In genomic region chr19:2456301-2456570, GRCh38 we compare ENCODE assay signal across 8 cellular contexts. TPM values are rescaled to one million over a fixed set of nuclear protein-coding genes. Genes with fewer than 3 reads are reported as not detected.
DNase-seq lines count a peak whose midpoint lies in the region; ATAC-seq, FAIRE-seq and TF ChIP-seq lines count a peak whose summit lies in the region.

No MANE protein-coding gene starts in this region.

- H3K4me1 ChIP-seq in iPS-20b (ENCODE audit: insufficient read depth, low read length): peaks cover 5% of the 10 kb centered on the region; the same call in 1 of the 2 replicates
- peaks cover 8% of the 10 kb centered on the region for H3K4me1 ChIP-seq in testis

- H3K36me3 ChIP-seq in iPS-20b (ENCODE audit: insufficient read depth, low read depth, low read length): peaks cover under 1% of the 10 kb centered on the region; the same call in 1 of the 2 replicates
- H3K36me3 ChIP-seq in testis (ENCODE audit: low read depth, missing control alignments): no peaks in the 10 kb centered on the region

- peak overlapping the region; percentile 87 for H3K9ac ChIP-seq in iPS-20b (ENCODE audit: low read depth, low read length)

- no peaks in the 10 kb centered on the region for H3K9me3 Mint-ChIP-seq in HFFc6
- H3K9me3 Mint-ChIP-seq in activated T-helper 1 cell treated with anti-CD3 and anti-CD28 coated beads, Interleukin-12 subunit alpha, Interleukin-12 subunit beta, Interleukin-2, Interleukin-4 antibody, amounts not matched to agents 30 ng/mL and 10 ng/mL and 1 ng/mL, durations not matched to agents 14 hours and 24 hours and 36 hours: no peaks in the 10 kb centered on the region

- no peaks in the 10 kb centered on the region; the same call in 1 of the 2 replicates for H3K36me3 Mint-ChIP-seq in HFFc6 (ENCODE audit: low read depth)
- peaks cover 7% of the 10 kb centered on the region for H3K36me3 Mint-ChIP-seq in activated T-helper 1 cell treated with anti-CD3 and anti-CD28 coated beads, Interleukin-12 subunit alpha, Interleukin-12 subunit beta, Interleukin-2, Interleukin-4 antibody, amounts not matched to agents 30 ng/mL and 10 ng/mL and 1 ng/mL, durations not matched to agents 14 hours and 24 hours and 36 hours (ENCODE audit: low read depth)

- ATAC-seq in HG03097 (IDR thresholded peaks at IDR 0.05; ENCODE audit: low FRiP score, unreplicated experiment): no peak

- no peaks in the 10 kb centered on the region for H3K27me3 ChIP-seq in iPS-20b (ENCODE audit: insufficient read depth, low read length)
- no peaks in the 10 kb centered on the region for H3K27me3 ChIP-seq in testis

- H3K4me3 ChIP-seq in AG09309 (ENCODE audit: control insufficient read depth, low read depth, low read length) (peak overlapping the region; percentile 95), iPS-20b (ENCODE audit: low read length) (peak overlapping the region; percentile 84), testis (peak overlapping the region; percentile 73 to 84)

- H3K27ac ChIP-seq in iPS-20b (ENCODE audit: low read length) (no peak overlapping the region), testis (no peak overlapping the region)

- peaks cover 24% of the 10 kb centered on the region for H3K4me1 Mint-ChIP-seq in HFFc6 (ENCODE audit: low read depth)
- H3K4me1 Mint-ChIP-seq in activated T-helper 1 cell treated with anti-CD3 and anti-CD28 coated beads, Interleukin-12 subunit alpha, Interleukin-12 subunit beta, Interleukin-2, Interleukin-4 antibody, amounts not matched to agents 30 ng/mL and 10 ng/mL and 1 ng/mL, durations not matched to agents 14 hours and 24 hours and 36 hours (ENCODE audit: low read depth): peaks cover 28% of the 10 kb centered on the region

- no peak for FAIRE-seq in GM19239 (lab: Jason Lieb, UNC)

- TF ChIP-seq CTCF in AG09309 (IDR thresholded peaks at IDR 0.05; ENCODE audit: control insufficient read depth, insufficient read depth, low read depth, low read length, missing control alignments) (no peak), HFFc6 (IDR thresholded peaks at IDR 0.05) (no peak), testis (IDR thresholded peaks at IDR 0.05) (no peak)

- WGBS in testis, 2 donors: 1% methylated on average over 17 of the region's 26 CpGs; no CpG with 5 or more reads in 1 of the 2 donors

- peak overlapping the region; percentile 89 for H3K4me3 Mint-ChIP-seq in HFFc6
- H3K4me3 Mint-ChIP-seq in activated T-helper 1 cell treated with anti-CD3 and anti-CD28 coated beads, Interleukin-12 subunit alpha, Interleukin-12 subunit beta, Interleukin-2, Interleukin-4 antibody, amounts not matched to agents 30 ng/mL and 10 ng/mL and 1 ng/mL, durations not matched to agents 14 hours and 24 hours and 36 hours: peak overlapping the region; percentile 87

- intact Hi-C loops in activated T-helper 1 cell treated with anti-CD3 and anti-CD28 coated beads, Interleukin-12 subunit alpha, Interleukin-12 subunit beta, Interleukin-2, Interleukin-4 antibody, amounts not matched to agents 30 ng/mL and 10 ng/mL and 1 ng/mL, durations not matched to agents 14 hours and 24 hours and 36 hours (cut with micrococcal nuclease): loop anchor here (1.0 to 2.0 kb wide), 2 partner anchors 19 to 29 kb away; partner anchors contain the start of gene TIMM13
- intact Hi-C loops in testis (cut with DNase I; ENCODE audit: low total_unique reads): no loop called here

- H3K9me3 ChIP-seq in iPS-20b (ENCODE audit: insufficient read depth, low read depth, low read length) (no peaks in the 10 kb centered on the region), testis (no peaks in the 10 kb centered on the region)

- TF ChIP-seq POLR2A in testis (IDR thresholded peaks at IDR 0.05): no peak

- H3K27me3 Mint-ChIP-seq in HFFc6 (ENCODE audit: insufficient read depth): peaks cover 3% of the 10 kb centered on the region
- no peaks in the 10 kb centered on the region for H3K27me3 Mint-ChIP-seq in activated T-helper 1 cell treated with anti-CD3 and anti-CD28 coated beads, Interleukin-12 subunit alpha, Interleukin-12 subunit beta, Interleukin-2, Interleukin-4 antibody, amounts not matched to agents 30 ng/mL and 10 ng/mL and 1 ng/mL, durations not matched to agents 14 hours and 24 hours and 36 hours (ENCODE audit: insufficient read depth)

- DNase-seq in AG09309 (ENCODE audit: low read depth) (no peak), HFFc6 (no peak), testis (no peak), GM19239 (ENCODE audit: insufficient read length, low spot score) (no peak), RKO (ENCODE audit: low spot score) (no peak)
- DNase-seq in activated T-helper 1 cell treated with anti-CD3 and anti-CD28 coated beads, Interleukin-12 subunit alpha, Interleukin-12 subunit beta, Interleukin-2, Interleukin-4 antibody, amounts not matched to agents 30 ng/mL and 10 ng/mL and 1 ng/mL, durations not matched to agents 14 hours and 24 hours and 36 hours (ENCODE audit: low spot score): no peak

- H3K27ac Mint-ChIP-seq in HFFc6: peak overlapping the region; percentile 76
- peak overlapping the region; percentile 84 for H3K27ac Mint-ChIP-seq in activated T-helper 1 cell treated with anti-CD3 and anti-CD28 coated beads, Interleukin-12 subunit alpha, Interleukin-12 subunit beta, Interleukin-2, Interleukin-4 antibody, amounts not matched to agents 30 ng/mL and 10 ng/mL and 1 ng/mL, durations not matched to agents 14 hours and 24 hours and 36 hours

RNA-seq across cellular contexts. Expression of gene LMNB2, which starts 0.5 kb away (rescaled TPM):
- total RNA-seq in HFFc6 (2021; fragmentation: NEBNext Ultra II Directional; extraction: Animal tissue kit (Norgen Biotek cat#: 25700)): 100 to 1,000 TPM in 5 of 6 experiments, 10 to 100 TPM in 1; 77.6 to 131 (median 121) TPM
- total RNA-seq in activated T-helper 1 cell treated with anti-CD3 and anti-CD28 coated beads, Interleukin-12 subunit alpha, Interleukin-12 subunit beta, Interleukin-2, Interleukin-4 antibody, amounts not matched to agents 30 ng/mL and 10 ng/mL and 1 ng/mL, durations not matched to agents 14 hours and 24 hours and 36 hours: 109 and 116 TPM in 2 replicates
- 10 to 100 TPM; 69.4 to 69.7 TPM for total RNA-seq in testis
- 77.4 TPM for polyA plus RNA-seq in testis (ENCODE audit: insufficient read depth, low read depth, low replicate concordance)

RNA-seq across cellular contexts. Expression of gene GADD45B, which starts 19.7 kb away (rescaled TPM):
- total RNA-seq in HFFc6 (2021; fragmentation: NEBNext Ultra II Directional; extraction: Animal tissue kit (Norgen Biotek cat#: 25700)): 10 to 100 TPM; 35.5 to 55.7 (median 39.1) TPM
- total RNA-seq in activated T-helper 1 cell treated with anti-CD3 and anti-CD28 coated beads, Interleukin-12 subunit alpha, Interleukin-12 subunit beta, Interleukin-2, Interleukin-4 antibody, amounts not matched to agents 30 ng/mL and 10 ng/mL and 1 ng/mL, durations not matched to agents 14 hours and 24 hours and 36 hours: 129 and 132 TPM in 2 replicates
- 10 to 100 TPM; 30.5 to 59.7 TPM for total RNA-seq in testis
- polyA plus RNA-seq in testis (ENCODE audit: insufficient read depth, low read depth, low replicate concordance): 16.9 TPM

RNA-seq across cellular contexts. Expression of gene TIMM13, which starts 28.9 kb away (rescaled TPM):
- 100 to 1,000 TPM in 3 of 6 experiments, 10 to 100 TPM in 3; 87.2 to 124 (median 98.8) TPM for total RNA-seq in HFFc6 (2021; fragmentation: NEBNext Ultra II Directional; extraction: Animal tissue kit (Norgen Biotek cat#: 25700))
- total RNA-seq in activated T-helper 1 cell treated with anti-CD3 and anti-CD28 coated beads, Interleukin-12 subunit alpha, Interleukin-12 subunit beta, Interleukin-2, Interleukin-4 antibody, amounts not matched to agents 30 ng/mL and 10 ng/mL and 1 ng/mL, durations not matched to agents 14 hours and 24 hours and 36 hours: 178 and 185 TPM in 2 replicates
- total RNA-seq in testis: 10 to 100 TPM; 57.5 to 60.6 TPM
- 66.6 TPM for polyA plus RNA-seq in testis (ENCODE audit: insufficient read depth, low read depth, low replicate concordance)
